In genomic region chr1:87688136-87688535, GRCh38 we compare ENCODE assay signal across 21 cellular contexts.
DNase-seq lines count a peak whose midpoint lies in the region; ATAC-seq and TF ChIP-seq lines count a peak whose summit lies in the region.
"Had no signal": no experiment of that assay in that cellular context is flagged by ENCODE, and none has a peak within 500 bp of the region (broad histone marks: within the 10 kb centered on the region; RNA-seq: fewer than 3 reads in every experiment).

No MANE protein-coding gene starts in this region.

- in situ Hi-C loops in GM13977 (cut with MboI; ENCODE audit: low pct_unique_long_range_greater_than_20kb, low sequenced_read_pairs, unreplicated experiment): no loop called here

- H3K79me2 ChIP-seq in hepatocyte: no peaks in the 10 kb centered on the region

- DNase-seq in LNCaP clone FGC (ENCODE audit: low read depth) (peak; percentile 11), hepatocyte (ENCODE audit: low spot score) (no peak), mucosa of descending colon (no peak), GM13977 (ENCODE audit: low spot score) (no peak), chondrocyte (ENCODE audit: low spot score) (no peak), mucosa of gallbladder (ENCODE audit: low spot score) (no peak)
- DNase-seq: 8988T; ACHN; Caco-2; CD4-positive, alpha-beta T cell; CD8-positive, alpha-beta T cell; DMS 273 treated with DMSO at 0.1 percent for 48 hours; DMS153; DMS53; DMS79 treated with DMSO at 0.1 percent for 48 hours; GF-D8 had no signal

- H3K36me3 ChIP-seq in hepatocyte (replicated peaks; ENCODE audit: insufficient read depth, low read depth): no peaks in the 10 kb centered on the region
- no peaks in the 10 kb centered on the region for H3K36me3 ChIP-seq in mucosa of descending colon (ENCODE audit: low read depth)
- H3K36me3 ChIP-seq: BLaER1 treated with 17β-estradiol and CSF1 and Interleukin-3, amounts not matched to agents 10 nM and 100 nM had no signal

- no peaks in the 10 kb centered on the region for H3K36me3 Mint-ChIP-seq in chondrocyte (ENCODE audit: low read depth)
- H3K36me3 Mint-ChIP-seq: CD8-positive, alpha-beta T cell had no signal

- intact Hi-C loops in mucosa of descending colon (cut with DNase I, micrococcal nuclease): no loop called here

- H3K27me3 ChIP-seq in hepatocyte: no peaks in the 10 kb centered on the region
- H3K27me3 ChIP-seq: BLaER1 treated with 17β-estradiol and CSF1 and Interleukin-3, amounts not matched to agents 10 nM and 100 nM had no signal

- H4K20me1 ChIP-seq in hepatocyte (ENCODE audit: insufficient read depth, poor library complexity, severe bottlenecking): no peaks in the 10 kb centered on the region
- H4K20me1 ChIP-seq: BLaER1 treated with 17β-estradiol and CSF1 and Interleukin-3, amounts not matched to agents 10 nM and 100 nM had no signal

- H3K27me3 Mint-ChIP-seq in chondrocyte (ENCODE audit: low read depth): no peaks in the 10 kb centered on the region

- H3K4me1 ChIP-seq in hepatocyte (ENCODE audit: insufficient read depth) (peaks cover 56% of the 10 kb centered on the region), mucosa of descending colon (ENCODE audit: low read depth) (peaks cover 4% of the 10 kb centered on the region)

- 67% methylated on average over 5 of the region's 5 CpGs for WGBS in hepatocyte (ENCODE audit: low lambda C conversion rate, missing lambda C conversion rate)

- H3K27ac Mint-ChIP-seq in chondrocyte (ENCODE audit: unreplicated experiment): no peak overlapping the region
- H3K27ac Mint-ChIP-seq: B cell; CD4-positive, alpha-beta T cell; CD8-positive, alpha-beta T cell had no signal

- TF ChIP-seq CTCF in 22Rv1 (IDR thresholded peaks at IDR 0.05) (no peak), LNCaP clone FGC (IDR thresholded peaks at IDR 0.05; ENCODE audit: control insufficient read depth, extremely low read depth, insufficient read depth) (no peak), hepatocyte (IDR thresholded peaks at IDR 0.05; ENCODE audit: poor library complexity) (no peak), mucosa of descending colon (IDR thresholded peaks at IDR 0.05) (no peak), GM13977 (IDR thresholded peaks at IDR 0.05; ENCODE audit: extremely low read depth, insufficient read depth, missing control alignments) (no peak), chondrocyte (IDR thresholded peaks at IDR 0.05) (no peak)

- H3K4me1 Mint-ChIP-seq in chondrocyte (ENCODE audit: low read depth): peaks cover 9% of the 10 kb centered on the region

- no peaks in the 10 kb centered on the region for H3K9me3 ChIP-seq in hepatocyte (ENCODE audit: low read depth)
- H3K9me3 ChIP-seq in mucosa of descending colon: no peaks in the 10 kb centered on the region
- H3K9me3 ChIP-seq: BLaER1 treated with 17β-estradiol and CSF1 and Interleukin-3, amounts not matched to agents 10 nM and 100 nM; Caco-2 had no signal

- H3K27ac ChIP-seq in 22Rv1: peak overlapping the region; percentile 78
- peak overlapping the region; percentile 88 for H3K27ac ChIP-seq in hepatocyte
- H3K27ac ChIP-seq: BLaER1 treated with 17β-estradiol and CSF1 and Interleukin-3, amounts not matched to agents 10 nM and 100 nM; C4-2B had no signal

- ATAC-seq in mucosa of descending colon (peak; percentile 39), HG03135 (IDR thresholded peaks at IDR 0.05; ENCODE audit: unreplicated experiment) (no peak)
- ATAC-seq: CD8-positive, alpha-beta T cell had no signal

- H3K4me2 ChIP-seq in hepatocyte: peak overlapping the region; percentile 39
- H3K4me2 ChIP-seq: BLaER1 treated with 17β-estradiol and CSF1 and Interleukin-3, amounts not matched to agents 10 nM and 100 nM had no signal

- no peaks in the 10 kb centered on the region for H3K9me2 ChIP-seq in hepatocyte (replicated peaks; ENCODE audit: insufficient read depth)

- no peak overlapping the region for H3K4me3 Mint-ChIP-seq in chondrocyte (ENCODE audit: unreplicated experiment)
- H3K4me3 Mint-ChIP-seq: B cell; CD4-positive, alpha-beta T cell; CD8-positive, alpha-beta T cell had no signal

- no peak overlapping the region for H2AFZ ChIP-seq in hepatocyte

- no peaks in the 10 kb centered on the region for H3K9me3 Mint-ChIP-seq in chondrocyte (ENCODE audit: low read depth)
- H3K9me3 Mint-ChIP-seq: CD4-positive, alpha-beta T cell; CD8-positive, alpha-beta T cell had no signal

- H3K4me3 ChIP-seq in LNCaP clone FGC (ENCODE audit: low read depth, low read length) (no peak overlapping the region), hepatocyte (no peak overlapping the region), mucosa of descending colon (no peak overlapping the region)
- H3K4me3 ChIP-seq: BLaER1 treated with 17β-estradiol and CSF1 and Interleukin-3, amounts not matched to agents 10 nM and 100 nM had no signal
